In the genomic region with DNA sequence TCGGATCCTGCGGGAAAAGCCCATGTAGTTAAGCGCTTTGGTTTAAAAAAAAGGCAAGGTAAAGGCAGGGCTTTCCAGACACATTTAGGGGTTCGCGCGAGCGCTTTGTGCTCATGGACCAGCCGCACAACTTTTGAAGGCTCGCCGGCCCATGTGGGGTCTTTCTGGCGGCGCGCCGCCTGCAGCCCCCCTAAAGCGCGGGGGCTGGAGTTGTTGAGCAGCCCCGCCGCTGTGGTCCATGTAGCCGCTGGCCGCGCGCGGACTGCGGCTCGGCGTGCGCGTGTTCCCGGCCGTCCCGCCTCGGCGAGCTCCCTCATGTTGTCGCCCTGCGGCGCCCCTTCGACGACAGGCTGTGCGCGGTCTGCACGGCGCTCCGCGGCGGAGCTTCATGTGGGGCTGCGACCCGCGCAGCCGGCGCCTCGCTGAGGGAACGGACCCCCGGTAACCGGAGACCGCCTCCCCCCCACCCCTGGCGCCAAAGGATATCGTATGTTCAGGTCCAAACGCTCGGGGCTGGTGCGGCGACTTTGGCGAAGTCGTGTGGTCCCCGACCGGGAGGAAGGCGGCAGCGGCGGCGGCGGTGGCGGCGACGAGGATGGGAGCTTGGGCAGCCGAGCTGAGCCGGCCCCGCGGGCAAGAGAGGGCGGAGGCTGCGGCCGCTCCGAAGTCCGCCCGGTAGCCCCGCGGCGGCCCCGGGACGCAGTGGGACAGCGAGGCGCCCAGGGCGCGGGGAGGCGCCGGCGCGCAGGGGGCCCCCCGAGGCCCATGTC, we compare ENCODE assay signal across 8 cellular contexts. TPM values are rescaled to one million over a fixed set of nuclear protein-coding genes. Genes with fewer than 3 reads are reported as not detected.
DNase-seq lines count a peak whose midpoint lies in the region; ATAC-seq and TF ChIP-seq lines count a peak whose summit lies in the region.

No MANE protein-coding gene starts in this region.

- peak overlapping the region in 5 of 7 donors; percentile 21 to 90 (median 78) for H3K27ac Mint-ChIP-seq in CD14-positive monocyte

- intact Hi-C loops in CD14-positive monocyte (cut with micrococcal nuclease) (loop anchor here (5.0 to 10.0 kb wide), 4 partner anchors 86 to 318 kb away; partner anchors contain the start of gene MAP2K1 (in 1 of the 2)), body of pancreas (cut with DNase I) (no loop called here), tibial artery (cut with DNase I; ENCODE audit: low total_unique reads) (loop anchor here (1.0 to 5.0 kb wide), 2 partner anchors 84 to 149 kb away; no protein-coding TSS in a partner anchor)

- H2AFZ ChIP-seq in Loucy (ENCODE audit: low read length) = peak overlapping the region; percentile 90

- H3K27me3 ChIP-seq in Loucy (ENCODE audit: insufficient read depth, low read length, poor library complexity, severe bottlenecking) = peaks cover 24% of the 10 kb centered on the region
- H3K27me3 ChIP-seq in body of pancreas = no peaks in the 10 kb centered on the region
- no peaks in the 10 kb centered on the region for H3K27me3 ChIP-seq in lung (ENCODE audit: control insufficient read depth, insufficient read depth)
- no peaks in the 10 kb centered on the region for H3K27me3 ChIP-seq in tibial artery

- H3K79me2 ChIP-seq in Loucy (ENCODE audit: insufficient read depth, low read length) = peaks cover 8% of the 10 kb centered on the region; the same call in 1 of the 2 replicates

- peak overlapping the region; percentile 16 to 92 (median 80) for H3K27ac ChIP-seq in body of pancreas
- H3K27ac ChIP-seq in lung (ENCODE audit: low read depth in 1 of 2, low read length in 1 of 2) = peak overlapping the region; percentile 88 to 91
- H3K27ac ChIP-seq in tibial artery = peak overlapping the region; percentile 75 to 86

- no peak for TF ChIP-seq CTCF in CD14-positive monocyte (IDR thresholded peaks at IDR 0.05)
- TF ChIP-seq CTCF in Loucy (conservative IDR thresholded peaks at IDR 0.05; ENCODE audit: low read length) = no peak
- TF ChIP-seq CTCF in body of pancreas (IDR thresholded peaks at IDR 0.05) = no peak
- TF ChIP-seq CTCF in lung (IDR thresholded peaks at IDR 0.05; ENCODE audit: control extremely low read depth, extremely low read depth) = no peak
- TF ChIP-seq CTCF in tibial artery (IDR thresholded peaks at IDR 0.05) = no peak

- H4K20me1 ChIP-seq in Loucy (ENCODE audit: insufficient read depth, low read length, poor library complexity, severe bottlenecking) = peaks cover 12% of the 10 kb centered on the region

- H3F3A ChIP-seq in Loucy (ENCODE audit: low read depth) = no peaks in the 10 kb centered on the region

- peaks cover 0 to 5% (median 2%) of the 10 kb centered on the region in 7 donors for H3K9me3 Mint-ChIP-seq in CD14-positive monocyte

- DNase-seq in CD14-positive monocyte (ENCODE audit: low spot score) = no peak
- DNase-seq in body of pancreas = peak; percentile 13 to 43 (median 36)
- no peak for DNase-seq in lung (ENCODE audit: low spot score)
- DNase-seq in tibial artery = no peak
- no peak for DNase-seq in NCI-H226
- DNase-seq in OCI-M2 (lab: John Stamatoyannopoulos, UW; ENCODE audit: unreplicated experiment) = no peak
- DNase-seq in Kasumi-1 (lab: John Stamatoyannopoulos, UW) = no peak

- H3K9me3 ChIP-seq in Loucy (ENCODE audit: insufficient read depth, low read depth, low read length) (no peaks in the 10 kb centered on the region), body of pancreas (no peaks in the 10 kb centered on the region), lung (ENCODE audit: control insufficient read depth in 2 of 2, insufficient read depth in 1 of 2, low read length in 1 of 2) (no peaks in the 10 kb centered on the region), tibial artery (no peaks in the 10 kb centered on the region)

- H3K4me3 ChIP-seq in Loucy (ENCODE audit: low read length, poor library complexity, severe bottlenecking) (peak overlapping the region; percentile 81), body of pancreas (peak overlapping the region in 1 of 2 donors; percentile 57), lung (peak overlapping the region; percentile 81), tibial artery (peak overlapping the region; percentile 78 to 84)

- peak overlapping the region; percentile 80 for H3K9ac ChIP-seq in Loucy (ENCODE audit: low read depth, low read length, poor library complexity, severe bottlenecking)

- H3K36me3 ChIP-seq in Loucy (ENCODE audit: insufficient read depth, low read length) (no peaks in the 10 kb centered on the region), body of pancreas (replicated peaks in 1 of 2; ENCODE audit: insufficient read depth in 1 of 2, low read depth in 2 of 2) (no peaks in the 10 kb centered on the region), lung (ENCODE audit: control insufficient read depth in 2 of 2, insufficient read depth in 2 of 2, low read length in 2 of 2) (peaks cover 0 to 1% of the 10 kb centered on the region in 2 donors), tibial artery (no peaks in the 10 kb centered on the region)

- H3K4me1 ChIP-seq in Loucy (ENCODE audit: insufficient read depth, low read length, poor library complexity, severe bottlenecking) (peaks cover 23% of the 10 kb centered on the region), body of pancreas (peaks cover 56% of the 10 kb centered on the region), lung (ENCODE audit: control insufficient read depth in 2 of 2, insufficient read depth in 2 of 2, low read length in 2 of 2) (peaks cover 0 to 18% of the 10 kb centered on the region in 2 donors), tibial artery (peaks cover 0 to 42% (median 36%) of the 10 kb centered on the region in 4 donors)

- peak overlapping the region; percentile 84 to 94 for H3K4me3 Mint-ChIP-seq in CD14-positive monocyte

- TF ChIP-seq POLR2A in body of pancreas (IDR thresholded peaks at IDR 0.05) = no peak

- no peak for ATAC-seq in body of pancreas
- no peak for ATAC-seq in lung (ENCODE audit: insufficient read depth, low FRiP score)

- H3K9me2 ChIP-seq in Loucy (replicated peaks; ENCODE audit: low read depth, low read length) = no peaks in the 10 kb centered on the region

- H3K36me3 Mint-ChIP-seq in CD14-positive monocyte = peaks cover 15% of the 10 kb centered on the region in 2 donors

- peaks cover 31% of the 10 kb centered on the region for H3K4me1 Mint-ChIP-seq in CD14-positive monocyte

- WGBS in body of pancreas, 2 donors = 0 to 1% methylated on average over 10 to 97 of the region's 97 CpGs
- 0 to 1% methylated on average over 94 to 97 of the region's 97 CpGs for WGBS in lung, 2 donors

- peak overlapping the region; percentile 91 for H3K4me2 ChIP-seq in Loucy (ENCODE audit: low read depth, low read length, poor library complexity, severe bottlenecking)

- H3K27me3 Mint-ChIP-seq in CD14-positive monocyte (ENCODE audit: low read depth in 3 of 3) = peaks cover 24 to 34% (median 27%) of the 10 kb centered on the region in 3 donors

RNA-seq across cellular contexts. Expression of gene SMAD6, which starts 0.9 kb away (rescaled TPM):
- polyA plus RNA-seq in CD14-positive monocyte (not detected), lung (10 to 100 TPM; 24.2 to 56.0 TPM)
- total RNA-seq in body of pancreas (10 to 100 TPM; 14.0 to 25.4 TPM), lung (10 to 100 TPM; 62.3 to 67.9 TPM)

Comparison
In these comparisons a context has a peak if more than half of its experiments do, and no peak if none do; other contexts are left out.
1. DNase-seq: peak in body of pancreas (4 of 4); none in CD14-positive monocyte (single experiment), lung (single experiment), tibial artery (0 of 2), NCI-H226 (single experiment), OCI-M2 (single experiment) and Kasumi-1 (0 of 2).
2. Peak in every context shown above with its lines, with median percentiles within 50 percentile points of each other: H3K27ac ChIP-seq.